ENCODE assay signal across 20 cellular contexts in genomic region chr2:216126943-216127342, GRCh38.
"Had no signal": no experiment of that assay in that cellular context is flagged by ENCODE, and none has a peak within 500 bp of the region (broad histone marks: within the 10 kb centered on the region; RNA-seq: fewer than 3 reads in every experiment).

No MANE protein-coding gene starts in this region.

- H3K27me3 ChIP-seq: esophagus muscularis mucosa, right atrium auricular region, SJCRH30, suprapubic skin had no signal

- H3K27me3 Mint-ChIP-seq: activated B cell treated with CpG ODN at 0.5 μM for 24 hours; memory B cell; naive thymus-derived CD4-positive, alpha-beta T cell had no signal

- H3K4me3 ChIP-seq: esophagus muscularis mucosa, mucosa of descending colon, right atrium auricular region, SJCRH30, suprapubic skin had no signal

- ATAC-seq: left ventricle myocardium superior; mucosa of descending colon; naive thymus-derived CD4-positive, alpha-beta T cell had no signal

- H3K4me1 ChIP-seq: right atrium auricular region had no signal

- H3K9me3 ChIP-seq: esophagus muscularis mucosa, mucosa of descending colon, right atrium auricular region, SJCRH30, suprapubic skin had no signal

- H3K9me3 Mint-ChIP-seq: activated B cell treated with CpG ODN at 0.5 μM for 24 hours; memory B cell; naive thymus-derived CD4-positive, alpha-beta T cell; T-helper 2 cell treated with Interferon-gamma antibody and Interleukin-4, amounts not matched to agents 5 μg/mL and 100 μg/mL, for 36 hours had no signal

- H3K4me3 Mint-ChIP-seq: activated B cell treated with CpG ODN at 0.5 μM for 24 hours; memory B cell; T-helper 2 cell treated with Interferon-gamma antibody and Interleukin-4, amounts not matched to agents 5 μg/mL and 100 μg/mL, for 36 hours had no signal

- DNase-seq: activated B cell treated with CpG ODN at 0.5 μM for 24 hours; activated gamma-delta T cell; caudate nucleus; cortex of kidney; effector CD4-positive, alpha-beta T cell; hypothalamus; kidney glomerular epithelial cell; left ventricle myocardium superior; mucosa of descending colon; naive thymus-derived CD4-positive, alpha-beta T cell; occipital lobe; SJCRH30; stimulated activated CD4-positive, alpha-beta T cell treated with anti-CD3 and anti-CD28 coated beads, Interleukin-4, amount 100 ng/mL, for 24 hours; stimulated activated naive CD4-positive, alpha-beta T cell treated with Interleukin-2 at 50 U/mL for 16 hours; trophoblast cell had no signal

- H3K27ac Mint-ChIP-seq: activated B cell treated with CpG ODN at 0.5 μM for 24 hours; memory B cell; T-helper 2 cell treated with Interferon-gamma antibody and Interleukin-4, amounts not matched to agents 5 μg/mL and 100 μg/mL, for 36 hours had no signal

- H3K27ac ChIP-seq: esophagus muscularis mucosa, right atrium auricular region, SJCRH30, suprapubic skin had no signal
